ENCODE assay signal across 10 cellular contexts in the genomic region with DNA sequence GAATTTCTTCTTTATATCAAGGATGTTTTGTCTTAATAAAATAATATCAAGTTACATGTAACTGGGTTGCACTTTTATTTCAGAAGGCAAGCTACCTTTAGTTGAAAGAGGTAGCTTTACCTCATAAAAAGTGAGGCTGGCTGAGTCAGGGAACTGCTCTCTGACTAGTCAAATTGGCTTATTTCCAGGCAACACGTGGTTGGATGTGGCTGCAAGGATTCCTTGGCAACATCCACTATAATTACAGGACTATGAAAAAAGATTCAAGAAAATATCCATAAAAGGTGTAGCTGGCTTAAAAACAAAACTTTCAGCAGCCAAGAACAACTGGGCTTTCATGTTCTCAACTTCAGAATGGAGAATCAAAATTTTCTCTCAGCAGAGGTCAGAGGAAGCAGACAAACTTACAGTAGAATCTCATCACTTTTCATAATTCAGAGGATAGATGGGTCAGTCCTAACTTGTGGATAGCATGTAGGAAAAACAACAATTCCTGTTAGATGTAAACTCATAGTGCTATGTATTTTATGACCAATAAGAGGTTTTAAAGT.
DNase-seq lines count a peak whose midpoint lies in the region; ATAC-seq, FAIRE-seq and TF ChIP-seq lines count a peak whose summit lies in the region.
"Had no signal": no experiment of that assay in that cellular context is flagged by ENCODE, and none has a peak within 500 bp of the region (broad histone marks: within the 10 kb centered on the region; RNA-seq: fewer than 3 reads in every experiment).

No MANE protein-coding gene starts in this region.

- peak overlapping the region; percentile 37; the same call in 1 of the 2 replicates for H2BK20ac ChIP-seq in IMR-90 (ENCODE audit: low read depth, low read length)

- H3K4me2 ChIP-seq in IMR-90 (ENCODE audit: low read depth, low read length), result peak overlapping the region; percentile 51; the same call in 1 of the 2 replicates
- no peak overlapping the region for H3K4me2 ChIP-seq in HepG2 (ENCODE audit: low read depth, low read length)

- H3K79me2 ChIP-seq in HepG2 (ENCODE audit: insufficient read depth, low read length), result no peaks in the 10 kb centered on the region

- no peak overlapping the region for H3K4ac ChIP-seq in IMR-90 (ENCODE audit: low read depth, low read length)

- H3K36me3 ChIP-seq in IMR-90 (ENCODE audit: control insufficient read depth, insufficient read depth, low read length), result no peaks in the 10 kb centered on the region
- no peaks in the 10 kb centered on the region for H3K36me3 ChIP-seq in body of pancreas (replicated peaks in 1 of 2; ENCODE audit: insufficient read depth in 1 of 2, low read depth in 2 of 2)
- H3K36me3 ChIP-seq in HepG2 (replicated peaks in 1 of 2; ENCODE audit: control insufficient read depth in 1 of 2, insufficient read depth in 2 of 2, low read length in 2 of 2), result no peaks in the 10 kb centered on the region

- H3K27me3 ChIP-seq in IMR-90 (ENCODE audit: control insufficient read depth, insufficient read depth, low read length) (no peaks in the 10 kb centered on the region), body of pancreas (no peaks in the 10 kb centered on the region), HepG2 (ENCODE audit: control insufficient read depth in 1 of 2, insufficient read depth in 2 of 2, low read length in 2 of 2) (no peaks in the 10 kb centered on the region; a peak in 1 of 5 replicates)

- H3K9me3 ChIP-seq in IMR-90 (ENCODE audit: control insufficient read depth, insufficient read depth, low read length) (no peaks in the 10 kb centered on the region), body of pancreas (no peaks in the 10 kb centered on the region), HepG2 (ENCODE audit: low read length) (no peaks in the 10 kb centered on the region)

- no peaks in the 10 kb centered on the region for H3K79me1 ChIP-seq in IMR-90 (ENCODE audit: low read depth in 1 of 2, low read length in 2 of 2)

- dilution Hi-C loops in IMR-90 (cut with HindIII; ENCODE audit: low sequenced_read_pairs, unreplicated experiment), result no loop called here

- no peak overlapping the region for H3K9ac ChIP-seq in IMR-90 (ENCODE audit: low read depth, low read length)
- H3K9ac ChIP-seq in HepG2 (ENCODE audit: insufficient read depth, low read depth, low read length), result no peak overlapping the region

- TF ChIP-seq RAD21 in IMR-90 (IDR thresholded peaks at IDR 0.05; ENCODE audit: low read length), result no peak
- TF ChIP-seq RAD21 in HepG2 (CRISPR knock-in tag; IDR thresholded peaks at IDR 0.05), result no peak

- no peak overlapping the region for H3K14ac ChIP-seq in IMR-90 (replicated peaks; ENCODE audit: low read depth, low read length)

- H2AK9ac ChIP-seq in IMR-90 (replicated peaks; ENCODE audit: low read depth, low read length, poor library complexity), result no peak overlapping the region

- H3K18ac ChIP-seq in IMR-90 (ENCODE audit: low read depth, low read length), result no peak overlapping the region

- DNase-seq in Ammon's horn (ENCODE audit: low spot score) (peak; percentile 29), IMR-90 (peak; percentile 87), body of pancreas (peak; percentile 41 to 76 (median 58)), kidney tubule cell (ENCODE audit: low spot score) (peak; percentile 91), HepG2 (ENCODE audit: low spot score) (no peak), left lobe of liver (ENCODE audit: low spot score) (no peak)
- DNase-seq in activated CD4-positive, CD25-positive, alpha-beta regulatory T cell treated with anti-CD3 and anti-CD28 coated beads, Interleukin-2, amount 50 U/mL, for 72 hours, result no peak
- DNase-seq: activated naive CD4-positive, alpha-beta T cell treated with anti-CD3 and anti-CD28 coated beads for 36 hours; T-cell had no signal

- in situ Hi-C loops in IMR-90 (cut with MboI; ENCODE audit: low sequenced_read_pairs) (no loop called here), HepG2 (cut with HindIII; ENCODE audit: extremely low pct_ligation_motif_present, low pct_unique_long_range_greater_than_20kb) (no loop called here)

- TF ChIP-seq POLR2A in IMR-90 (IDR thresholded peaks at IDR 0.05; ENCODE audit: low read depth, low read length) (no peak), body of pancreas (IDR thresholded peaks at IDR 0.05) (no peak), HepG2 (IDR thresholded peaks at IDR 0.05; ENCODE audit: insufficient read depth in 1 of 2, low read depth in 2 of 2, low read length in 2 of 2) (no peak)

- TF ChIP-seq EP300 in HepG2 (IDR thresholded peaks at IDR 0.05; ENCODE audit: low read depth in 2 of 2, low read length in 2 of 2), result no peak
- TF ChIP-seq EP300 in HepG2 (CRISPR knock-in tag; IDR thresholded peaks at IDR 0.05; ENCODE audit: borderline replicate concordance), result no peak

- H4K5ac ChIP-seq in IMR-90 (ENCODE audit: low read depth, low read length), result no peak overlapping the region

- H2BK5ac ChIP-seq in IMR-90 (ENCODE audit: low read depth, low read length, poor library complexity, severe bottlenecking), result peak overlapping the region; percentile 36

- H4K20me1 ChIP-seq in IMR-90 (ENCODE audit: insufficient read depth, low read length) (no peaks in the 10 kb centered on the region), HepG2 (ENCODE audit: insufficient read depth, low read length) (no peaks in the 10 kb centered on the region)

- H2BK120ac ChIP-seq in IMR-90 (ENCODE audit: low read depth, low read length), result no peak overlapping the region

- H2BK15ac ChIP-seq in IMR-90 (ENCODE audit: low read depth, low read length), result no peak overlapping the region

- H3K23ac ChIP-seq in IMR-90 (ENCODE audit: low read depth, low read length), result no peak overlapping the region

- H3K4me3 ChIP-seq in IMR-90 (ENCODE audit: insufficient read depth, low read depth, low read length) (no peak overlapping the region), body of pancreas (no peak overlapping the region), HepG2 (replicated peaks in 1 of 3; ENCODE audit: insufficient read depth in 1 of 3, low read depth in 2 of 3, low read length in 3 of 3) (no peak overlapping the region)

- BruUV-seq in IMR-90 (replicated peaks; lab: Mats Ljungman, UMichigan), result no TSS peak
- BruUV-seq in HepG2 (replicated peaks; lab: Mats Ljungman, UMichigan), result no TSS peak

- no CpG with 5 or more reads among the region's 1 CpG for WGBS in IMR-90 (ENCODE audit: extremely low coverage in 2 of 2, insufficient read length in 1 of 2), 2 experiments
- 0% methylated on average over 1 of the region's 1 CpG for WGBS in body of pancreas, 2 donors
- 0% methylated on average over 1 of the region's 1 CpG for WGBS in HepG2 (ENCODE audit: low lambda C conversion rate)

- CTCF ChIA-PET in IMR-90 (lab: Yijun Ruan, JAX) (no interaction called here), HepG2 (lab: Yijun Ruan, JAX; ENCODE audit: low intra/inter-chr PET ratio, low total read pairs) (no interaction called here)

- H3K9me1 ChIP-seq in IMR-90 (ENCODE audit: insufficient read depth, low read length), result no peaks in the 10 kb centered on the region; the same call in 1 of the 2 replicates

- H4K8ac ChIP-seq in IMR-90 (ENCODE audit: low read depth in 2 of 2, low read length in 2 of 2), result no peak overlapping the region

- ATAC-seq in IMR-90 (ENCODE audit: low read depth), result peak; percentile 63
- peak; percentile 59 for ATAC-seq in body of pancreas
- no peak for ATAC-seq in GM18858 (IDR thresholded peaks at IDR 0.05; ENCODE audit: unreplicated experiment)
- no peak for ATAC-seq in HepG2
- ATAC-seq in left lobe of liver, result no peak
- ATAC-seq: T-cell had no signal

- H4K91ac ChIP-seq in IMR-90 (ENCODE audit: insufficient read depth, low read depth, low read length), result no peak overlapping the region

- POLR2A ChIA-PET in IMR-90 (lab: Charles Lee; ENCODE audit: unreplicated experiment) (no interaction called here), HepG2 (lab: Yijun Ruan, JAX) (no interaction called here)

- H2AK5ac ChIP-seq in IMR-90 (ENCODE audit: low read depth, low read length), result no peak overlapping the region

- no peak overlapping the region for H2AFZ ChIP-seq in IMR-90 (replicated peaks; ENCODE audit: low read length, poor library complexity)
- no peak overlapping the region for H2AFZ ChIP-seq in HepG2 (ENCODE audit: low read length)

- H3K56ac ChIP-seq in IMR-90 (ENCODE audit: extremely low read depth, insufficient read depth, low read length), result no peak overlapping the region

- intact Hi-C loops in IMR-90 (cut with micrococcal nuclease) (no loop called here), body of pancreas (cut with DNase I) (no loop called here), HepG2 (cut with micrococcal nuclease; ENCODE audit: unreplicated experiment) (loop anchor here (2.0 kb wide), 1 partner anchor 14 kb away; no protein-coding TSS in a partner anchor)

- H3K27ac ChIP-seq in IMR-90 (ENCODE audit: insufficient read depth, low read length) (no peak overlapping the region), body of pancreas (no peak overlapping the region), HepG2 (ENCODE audit: extremely low read length, insufficient read depth, low read length) (no peak overlapping the region)

- no peak for FAIRE-seq in HepG2 (lab: Jason Lieb, UNC)

- H3K4me1 ChIP-seq in IMR-90 (ENCODE audit: control insufficient read depth, insufficient read depth, low read length), result no peaks in the 10 kb centered on the region; the same call in 1 of the 2 replicates
- H3K4me1 ChIP-seq in body of pancreas, result peaks cover 6% of the 10 kb centered on the region
- peaks cover 20% of the 10 kb centered on the region for H3K4me1 ChIP-seq in HepG2 (ENCODE audit: insufficient read depth, low read length)

- TF ChIP-seq CTCF in IMR-90 (conservative IDR thresholded peaks at IDR 0.05; ENCODE audit: low read depth, low read length) (no peak), body of pancreas (IDR thresholded peaks at IDR 0.05) (no peak), HepG2 (CRISPR knock-in tag; IDR thresholded peaks at IDR 0.05) (no peak)

TF ChIP-seq in IMR-90, 13 proteins besides CTCF, POLR2A, EP300 and RAD21:
- TF ChIP-seq, protein P1, sequence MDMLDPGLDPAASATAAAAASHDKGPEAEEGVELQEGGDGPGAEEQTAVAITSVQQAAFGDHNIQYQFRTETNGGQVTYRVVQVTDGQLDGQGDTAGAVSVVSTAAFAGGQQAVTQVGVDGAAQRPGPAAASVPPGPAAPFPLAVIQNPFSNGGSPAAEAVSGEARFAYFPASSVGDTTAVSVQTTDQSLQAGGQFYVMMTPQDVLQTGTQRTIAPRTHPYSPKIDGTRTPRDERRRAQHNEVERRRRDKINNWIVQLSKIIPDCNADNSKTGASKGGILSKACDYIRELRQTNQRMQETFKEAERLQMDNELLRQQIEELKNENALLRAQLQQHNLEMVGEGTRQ (IDR thresholded peaks at IDR 0.05; ENCODE audit: low read depth, low read length), result peak; percentile 86
- TF ChIP-seq FOS (IDR thresholded peaks at IDR 0.05; ENCODE audit: low read depth, low read length), result no peak

TF ChIP-seq in HepG2, 621 proteins besides CTCF, POLR2A, EP300 and RAD21 (continues in another document):
- TF ChIP-seq CAMTA2 (CRISPR knock-in tag; IDR thresholded peaks at IDR 0.05; ENCODE audit: borderline replicate concordance), result no peak

Comparison
In these comparisons a context has a peak if more than half of its experiments do, and no peak if none do; other contexts are left out.
1. DNase-seq: peak in Ammon's horn (single experiment), IMR-90 (single experiment), body of pancreas (4 of 4) and kidney tubule cell (single experiment); none in HepG2 (single experiment), activated CD4-positive, CD25-positive, alpha-beta regulatory T cell treated with anti-CD3 and anti-CD28 coated beads, Interleukin-2, amount 50 U/mL, for 72 hours (single experiment) and left lobe of liver (single experiment).
2. ATAC-seq: peak in IMR-90 (single experiment) and body of pancreas (single experiment); none in GM18858 (single experiment), HepG2 (single experiment) and left lobe of liver (single experiment).